In genomic region chr16:28211758-28212531, GRCh38 we compare ENCODE assay signal across 1 cellular context.
TF ChIP-seq lines count a peak whose summit lies in the region.

Gene XPO6 (minus strand): TSS chr16:28211965. CDS start chr16:28211368, 597 bp downstream.

TF ChIP-seq in HepG2, 621 proteins besides CTCF, POLR2A, EP300 and RAD21 (continued from another document and continues in another):
- TF ChIP-seq ZNF562 (CRISPR knock-in tag; IDR thresholded peaks at IDR 0.05; ENCODE audit: borderline replicate concordance) (no peak), RAD51 (IDR thresholded peaks at IDR 0.05; ENCODE audit: borderline replicate concordance) (no peak), YEATS4 (CRISPR knock-in tag; IDR thresholded peaks at IDR 0.05; ENCODE audit: borderline replicate concordance) (peak; percentile 92), ZNF574 (CRISPR knock-in tag; IDR thresholded peaks at IDR 0.05) (peak; percentile 96), TEF (CRISPR knock-in tag; IDR thresholded peaks at IDR 0.05) (no peak), ZNF34 (CRISPR knock-in tag; IDR thresholded peaks at IDR 0.05; ENCODE audit: borderline replicate concordance) (peak; percentile 92), CREB1 (IDR thresholded peaks at IDR 0.05) (peak; percentile 79), CREB1 (CRISPR knock-in tag; IDR thresholded peaks at IDR 0.05) (peak; percentile 88), ZNF589 (CRISPR knock-in tag; conservative IDR thresholded peaks at IDR 0.05) (peak; percentile 80; the same call in 1 of the 2 replicates), ZBTB8A (CRISPR knock-in tag; IDR thresholded peaks at IDR 0.05; ENCODE audit: borderline replicate concordance, low read depth) (peak; percentile 51; the same call in 1 of the 2 replicates), SALL1 (CRISPR knock-in tag; IDR thresholded peaks at IDR 0.05) (peak; percentile 93), BHLHE40 (IDR thresholded peaks at IDR 0.05; ENCODE audit: low read length) (peak; percentile 88), JUND (CRISPR knock-in tag; IDR thresholded peaks at IDR 0.05) (no peak), SIN3A (IDR thresholded peaks at IDR 0.05; ENCODE audit: borderline replicate concordance, low read depth, low read length) (peak; percentile 51; the same call in 1 of the 2 replicates), KMT2A (CRISPR knock-in tag; IDR thresholded peaks at IDR 0.05) (peak; percentile 90), ZNF607 (CRISPR knock-in tag; IDR thresholded peaks at IDR 0.05; ENCODE audit: borderline replicate concordance) (peak; percentile 85; the same call in 1 of the 2 replicates), KAT8 (CRISPR knock-in tag; IDR thresholded peaks at IDR 0.05) (peak; percentile 94), FOXA1 (IDR thresholded peaks at IDR 0.05) (no peak), FOXA1 (CRISPR knock-in tag; IDR thresholded peaks at IDR 0.05) (peak; percentile 25; the same call in 1 of the 2 replicates), ZNF543 (CRISPR knock-in tag; IDR thresholded peaks at IDR 0.05) (peak; percentile 81; the same call in 1 of the 2 replicates), PHF20 (CRISPR knock-in tag; IDR thresholded peaks at IDR 0.05) (peak; percentile 83), ZSCAN12 (CRISPR knock-in tag; IDR thresholded peaks at IDR 0.05) (0 out of 2 replicates have a peak, but pooled peaks have one; percentile 59), SAP130 (CRISPR knock-in tag; IDR thresholded peaks at IDR 0.05; ENCODE audit: low read depth) (peak; percentile 98), ZNF512 (CRISPR knock-in tag; IDR thresholded peaks at IDR 0.05) (no peak), NCOA5 (CRISPR knock-in tag; IDR thresholded peaks at IDR 0.05) (no peak), BCL6 (CRISPR knock-in tag; IDR thresholded peaks at IDR 0.05) (peak; percentile 48; the same call in 1 of the 2 replicates), SIX1 (CRISPR knock-in tag; IDR thresholded peaks at IDR 0.05; ENCODE audit: borderline replicate concordance) (peak; percentile 74), ZNF205 (CRISPR knock-in tag; IDR thresholded peaks at IDR 0.05) (peak; percentile 88), ZNF772 (CRISPR knock-in tag; IDR thresholded peaks at IDR 0.05) (peak; percentile 67; the same call in 1 of the 2 replicates), PRDM15 (CRISPR knock-in tag; IDR thresholded peaks at IDR 0.05) (peak; percentile 19; the same call in 1 of the 2 replicates), HNRNPLL (IDR thresholded peaks at IDR 0.05; ENCODE audit: low read depth, low read length, poor library complexity, severe bottlenecking) (peak; percentile 49), LBX2 (CRISPR knock-in tag; IDR thresholded peaks at IDR 0.05; ENCODE audit: borderline replicate concordance) (no peak), CENPT (CRISPR knock-in tag; IDR thresholded peaks at IDR 0.05; ENCODE audit: low read depth) (no peak), ZNF644 (CRISPR knock-in tag; IDR thresholded peaks at IDR 0.05; ENCODE audit: low read depth) (peak; percentile 100), ZNF652 (CRISPR knock-in tag; IDR thresholded peaks at IDR 0.05; ENCODE audit: borderline replicate concordance, low read depth) (0 out of 2 replicates have a peak, but pooled peaks have one; percentile 37), BRCA1 (CRISPR knock-in tag; IDR thresholded peaks at IDR 0.05) (no peak), MYC (CRISPR knock-in tag; IDR thresholded peaks at IDR 0.05; ENCODE audit: borderline replicate concordance) (peak; percentile 98), NONO (IDR thresholded peaks at IDR 0.05) (no peak), NONO (CRISPR knock-in tag; conservative IDR thresholded peaks at IDR 0.05) (peak; percentile 97), MIER2 (CRISPR knock-in tag; IDR thresholded peaks at IDR 0.05) (peak; percentile 85), KMT2B (CRISPR knock-in tag; IDR thresholded peaks at IDR 0.05) (peak; percentile 98), ATF2 (CRISPR knock-in tag; IDR thresholded peaks at IDR 0.05) (peak; percentile 87), NCOA2 (CRISPR knock-in tag; IDR thresholded peaks at IDR 0.05) (peak; percentile 54; the same call in 1 of the 2 replicates), ZNF337 (CRISPR knock-in tag; IDR thresholded peaks at IDR 0.05; ENCODE audit: borderline replicate concordance, low read depth) (0 out of 2 replicates have a peak, but pooled peaks have one; percentile 23), PAWR (CRISPR knock-in tag; IDR thresholded peaks at IDR 0.05; ENCODE audit: borderline replicate concordance) (0 out of 2 replicates have a peak, but pooled peaks have one; percentile 51), KLF6 (CRISPR knock-in tag; IDR thresholded peaks at IDR 0.05) (peak; percentile 75; the same call in 1 of the 2 replicates), KLF11 (CRISPR knock-in tag; IDR thresholded peaks at IDR 0.05) (no peak), ZNF552 (CRISPR knock-in tag; IDR thresholded peaks at IDR 0.05; ENCODE audit: borderline replicate concordance) (no peak), LCORL (IDR thresholded peaks at IDR 0.05) (no peak), LCORL (CRISPR knock-in tag; IDR thresholded peaks at IDR 0.05) (peak; percentile 68; the same call in 1 of the 2 replicates), MED1 (CRISPR knock-in tag; IDR thresholded peaks at IDR 0.05) (peak; percentile 58), HIVEP1 (CRISPR knock-in tag; IDR thresholded peaks at IDR 0.05) (peak; percentile 92), HMG20B (CRISPR knock-in tag; conservative IDR thresholded peaks at IDR 0.05) (0 out of 2 replicates have a peak, but pooled peaks have one; percentile 31), NFE2 (CRISPR knock-in tag; IDR thresholded peaks at IDR 0.05) (0 out of 2 replicates have a peak, but pooled peaks have one; percentile 36), ZMYM3 (CRISPR knock-in tag; IDR thresholded peaks at IDR 0.05) (peak; percentile 76; the same call in 1 of the 2 replicates), ZNF253 (CRISPR knock-in tag; IDR thresholded peaks at IDR 0.05; ENCODE audit: borderline replicate concordance) (0 out of 2 replicates have a peak, but pooled peaks have one; percentile 21), ATF6 (CRISPR knock-in tag; conservative IDR thresholded peaks at IDR 0.05) (0 out of 2 replicates have a peak, but pooled peaks have one; percentile 38), ELF1 (CRISPR knock-in tag; IDR thresholded peaks at IDR 0.05) (peak; percentile 81), AGO2 (optimal IDR thresholded peaks at IDR 0.05; ENCODE audit: low read depth, low read length) (no peak), PBX3 (CRISPR knock-in tag; IDR thresholded peaks at IDR 0.05; ENCODE audit: borderline replicate concordance) (no peak), WIZ (CRISPR knock-in tag; IDR thresholded peaks at IDR 0.05) (peak; percentile 81)
